In the genomic region with DNA sequence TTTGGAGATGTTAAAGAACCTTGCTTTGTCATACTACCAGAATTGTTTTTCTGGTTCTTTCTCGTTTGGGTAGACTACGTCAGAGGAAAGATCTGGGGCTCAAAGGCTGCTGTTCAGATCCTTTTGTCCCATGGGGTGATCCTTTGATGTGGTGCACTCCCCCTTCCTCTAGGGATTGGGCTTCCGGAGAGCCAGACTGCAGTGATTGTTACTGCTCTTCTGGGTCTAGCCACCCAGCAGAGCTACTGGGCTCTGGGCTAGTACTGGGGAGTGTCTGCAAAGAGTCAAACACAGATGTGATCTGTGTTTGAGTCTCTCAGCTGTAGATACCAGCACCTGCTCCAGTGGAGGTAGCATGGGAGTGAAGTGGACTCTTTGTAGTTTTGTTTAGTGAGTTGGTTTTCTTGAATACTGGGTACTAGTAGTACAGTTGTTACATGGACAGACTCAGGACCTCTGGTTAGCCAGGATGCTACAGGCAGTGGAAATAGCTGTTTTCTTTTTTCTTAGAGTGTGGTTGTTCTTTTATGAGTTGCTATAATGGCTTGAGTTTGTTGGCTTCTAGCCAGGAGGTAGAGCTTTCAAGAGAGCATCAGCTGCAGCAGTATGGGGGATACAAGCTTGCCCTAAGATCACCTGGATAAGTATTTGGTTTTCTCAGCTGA, we compare ENCODE assay signal across 8 cellular contexts. TPM values are rescaled to one million over a fixed set of nuclear protein-coding genes. Genes with fewer than 3 reads are reported as not detected.
DNase-seq lines count a peak whose midpoint lies in the region; ATAC-seq, FAIRE-seq and TF ChIP-seq lines count a peak whose summit lies in the region.

No MANE protein-coding gene starts in this region.

- H3K4me1 Mint-ChIP-seq in memory B cell = peaks cover 32% of the 10 kb centered on the region

- peak; percentile 10 for ATAC-seq in memory B cell (ENCODE audit: low read depth)
- no peak for ATAC-seq in GM21717 (IDR thresholded peaks at IDR 0.05; ENCODE audit: unreplicated experiment)
- no peak for ATAC-seq in HG03460 (IDR thresholded peaks at IDR 0.05; ENCODE audit: unreplicated experiment)
- ATAC-seq in GM18870 (IDR thresholded peaks at IDR 0.05; ENCODE audit: unreplicated experiment) = no peak

- H3K27ac Mint-ChIP-seq in memory B cell = peak overlapping the region; percentile 23

- peak overlapping the region; percentile 29; the same call in 1 of the 2 replicates for H3K4me3 ChIP-seq in HUES64 (ENCODE audit: low read length)

- peaks cover 14% of the 10 kb centered on the region for H3K27me3 ChIP-seq in HUES64 (ENCODE audit: insufficient read depth, low read length)

- DNase-seq in GM12892 (ENCODE audit: insufficient read length) (no peak), memory B cell (ENCODE audit: low spot score in 2 of 2) (no peak), cerebellar cortex (ENCODE audit: low spot score) (no peak)
- DNase-seq in activated effector memory CD4-positive, alpha-beta T cell treated with Interleukin-2 at 50 U/mL for 16 hours = peak; percentile 29

- FAIRE-seq in GM12892 (lab: Jason Lieb, UNC) = peak; percentile 62

- peak overlapping the region; percentile 70 for H3K27ac ChIP-seq in HUES64 (ENCODE audit: low read depth, low read length)

- H3K9ac ChIP-seq in HUES64 (ENCODE audit: low read depth, low read length) = peak overlapping the region; percentile 38; the same call in 1 of the 2 replicates

- H3K36me3 Mint-ChIP-seq in memory B cell = peaks cover 17% of the 10 kb centered on the region

- H3K9me3 Mint-ChIP-seq in memory B cell = no peaks in the 10 kb centered on the region

- H3K36me3 ChIP-seq in HUES64 (ENCODE audit: insufficient read depth, low read length) = peaks cover 7% of the 10 kb centered on the region; the same call in 1 of the 2 replicates

- H3K27me3 Mint-ChIP-seq in memory B cell = no peaks in the 10 kb centered on the region

- 9% methylated on average over 3 of the region's 3 CpGs for WGBS in HUES64

- TF ChIP-seq POLR2A in GM12892 (IDR thresholded peaks at IDR 0.05; ENCODE audit: low read depth, low read length) = no peak

- H3K4me1 ChIP-seq in HUES64 (ENCODE audit: insufficient read depth, low read length) = peaks cover 68% of the 10 kb centered on the region

- H3K9me3 ChIP-seq in HUES64 (ENCODE audit: insufficient read depth, low read depth, low read length) = peaks cover 4% of the 10 kb centered on the region; the same call in 1 of the 2 replicates

- no peak overlapping the region for H3K4me3 Mint-ChIP-seq in memory B cell

RNA-seq across cellular contexts. Expression of a gene that starts 34.4 kb away (rescaled TPM):
- 26.8 TPM for polyA plus RNA-seq in GM12892 (2012; ENCODE audit: missing spikeins)
- polyA plus RNA-seq in HUES64 (2013, experiment 1 of 2) = 19.1 TPM
- 22.1 TPM for polyA plus RNA-seq in HUES64 (2013, experiment 2 of 2)
